ENCODE assay signal across 12 cellular contexts in the genomic region with DNA sequence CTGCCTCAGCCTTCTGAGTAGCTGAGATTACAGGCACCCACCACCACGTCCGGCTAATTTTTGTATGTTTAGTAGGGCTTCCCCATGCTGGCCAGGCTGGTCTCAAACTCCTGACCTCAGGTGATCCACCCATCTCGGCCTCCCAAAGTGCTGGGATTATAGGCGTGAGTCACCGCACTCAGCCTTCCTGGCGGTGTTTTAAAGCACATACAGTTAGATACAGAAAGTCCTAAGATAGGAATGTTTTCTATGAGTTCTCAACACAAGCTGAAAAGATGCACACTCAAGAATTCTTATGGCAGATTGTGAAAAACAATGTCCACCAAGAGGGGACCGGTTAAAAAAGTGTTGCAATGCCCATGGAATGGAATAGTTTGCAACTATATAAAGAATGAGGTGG. TPM values are rescaled to one million over a fixed set of nuclear protein-coding genes. Genes with fewer than 3 reads are reported as not detected.
"Had no signal": no experiment of that assay in that cellular context is flagged by ENCODE, and none has a peak within 500 bp of the region (broad histone marks: within the 10 kb centered on the region; RNA-seq: fewer than 3 reads in every experiment).

No MANE protein-coding gene starts in this region.

RNA-seq across cellular contexts. Expression of a gene that starts 3.3 kb away (rescaled TPM):
- total RNA-seq: endodermal cell, fibroblast of lung, frontal cortex, mesothelial cell of epicardium, pulmonary artery endothelial cell had no signal
- polyA plus RNA-seq: fibroblast of lung had no signal

RNA-seq across cellular contexts. Expression of a gene that starts 23.2 kb away (rescaled TPM):
- total RNA-seq: colonic mucosa, epithelial cell of proximal tubule, fibroblast of lung, mesothelial cell of epicardium, mucosa of descending colon, posterior vena cava, skeletal muscle tissue, stomach, urinary bladder had no signal
- polyA plus RNA-seq: fibroblast of lung, stomach, urinary bladder had no signal
